In genomic region chr19:30378701-30379100, GRCh38 we compare ENCODE assay signal across 32 cellular contexts. TPM values are rescaled to one million over a fixed set of nuclear protein-coding genes. Genes with fewer than 3 reads are reported as not detected.
"Had no signal": no experiment of that assay in that cellular context is flagged by ENCODE, and none has a peak within 500 bp of the region (broad histone marks: within the 10 kb centered on the region; RNA-seq: fewer than 3 reads in every experiment).

No MANE protein-coding gene starts in this region.

- H3K9me3 ChIP-seq: colonic mucosa had no signal

- H3K27me3 ChIP-seq: brain microvascular endothelial cell had no signal

- H3K4me1 ChIP-seq: colonic mucosa had no signal

- H3K4me3 ChIP-seq: colonic mucosa, dorsolateral prefrontal cortex had no signal

- FAIRE-seq: astrocyte, bronchial epithelial cell, frontal cortex had no signal

- DNase-seq: activated CD4-positive, alpha-beta memory T cell treated with anti-CD3 and anti-CD28 coated beads for 36 hours; activated CD4-positive, alpha-beta T cell treated with anti-CD3 and anti-CD28 coated beads for 36 hours; activated CD4-positive, alpha-beta T cell treated with anti-CD3 and anti-CD28 coated beads, Interleukin-2, amount 10 ng/mL, durations not matched to agents 24 days and 14 days; activated CD4-positive, CD25-positive, alpha-beta regulatory T cell; activated CD4-positive, CD25-positive, alpha-beta regulatory T cell treated with anti-CD3 and anti-CD28 coated beads, Interleukin-2, amount 50 U/mL, for 72 hours; activated CD8-positive, alpha-beta memory T cell treated with anti-CD3 and anti-CD28 coated beads, Interleukin-2, amount 10 ng/mL, durations not matched to agents 7 days and 5 days; activated CD8-positive, alpha-beta memory T cell treated with anti-CD3 and anti-CD28 coated beads, Interleukin-2, amount 50 U/mL, for 4 hours; activated CD8-positive, alpha-beta T cell treated with anti-CD3 and anti-CD28 coated beads, Interleukin-2, amount 10 ng/mL, durations not matched to agents 7 days and 5 days; activated gamma-delta T cell treated with Interleukin-2 at 50 U/mL for 16 hours; activated naive CD4-positive, alpha-beta T cell treated with anti-CD3 and anti-CD28 coated beads, Interleukin-2, amount 50 U/mL, for 16 hours; activated naive CD4-positive, alpha-beta T cell treated with Interleukin-2 at 50 U/mL for 16 hours; activated T-cell treated with anti-CD3 and anti-CD28 coated beads, Interleukin-2, amount 50 U/mL, for 1 hour; activated T-cell treated with anti-CD3 and anti-CD28 coated beads, Interleukin-2, amount 50 U/mL, for 48 hours; amniotic stem cell; anterior cingulate cortex; brain microvascular endothelial cell; caudate nucleus; colonic mucosa; effector memory CD4-positive, alpha-beta T cell; endodermal cell; foreskin fibroblast; T-helper 2 cell had no signal

- H3K27ac ChIP-seq: brain microvascular endothelial cell, colonic mucosa had no signal

- H3K36me3 ChIP-seq: brain microvascular endothelial cell, colonic mucosa had no signal

RNA-seq across cellular contexts. Expression of gene ZNF536, which starts 6.5 kb away (rescaled TPM):
- total RNA-seq: activated CD4-positive, alpha-beta memory T cell treated with anti-CD3 and anti-CD28 coated beads for 36 hours; activated CD4-positive, alpha-beta T cell treated with anti-CD3 and anti-CD28 coated beads for 36 hours; activated CD4-positive, alpha-beta T cell treated with anti-CD3 and anti-CD28 coated beads, Interleukin-2, amount 10 ng/mL, durations not matched to agents 24 days and 14 days; activated CD8-positive, alpha-beta memory T cell treated with anti-CD3 and anti-CD28 coated beads for 36 hours; activated CD8-positive, alpha-beta memory T cell treated with anti-CD3 and anti-CD28 coated beads, Interleukin-2, amount 10 ng/mL, durations not matched to agents 7 days and 5 days; activated CD8-positive, alpha-beta T cell treated with anti-CD3 and anti-CD28 coated beads, Interleukin-2, amount 10 ng/mL, durations not matched to agents 7 days and 5 days; activated T-helper 1 cell treated with anti-CD3 and anti-CD28 coated beads, Interleukin-12 subunit alpha, Interleukin-12 subunit beta, Interleukin-2, Interleukin-4 antibody, amounts not matched to agents 30 ng/mL and 10 ng/mL and 1 ng/mL, durations not matched to agents 14 hours and 24 hours and 36 hours; activated T-helper 2 cell treated with anti-CD3 and anti-CD28 coated beads, Interferon-gamma antibody, Interleukin-2, Interleukin-4, amounts not matched to agents 10 μg/mL and 5 μg/mL and 100 μg/mL, durations not matched to agents 14 hours and 24 hours and 36 hours; bronchial epithelial cell; chondrocyte; endodermal cell; epithelial cell of proximal tubule; T-helper 1 cell treated with Interleukin-12 subunit alpha and Interleukin-12 subunit beta and Interleukin-4 antibody, amounts not matched to agents 30 ng/mL and 1 ng/mL, for 36 hours had no signal
